Comparison of ENCODE assay signal across 14 cellular contexts in the genomic region with DNA sequence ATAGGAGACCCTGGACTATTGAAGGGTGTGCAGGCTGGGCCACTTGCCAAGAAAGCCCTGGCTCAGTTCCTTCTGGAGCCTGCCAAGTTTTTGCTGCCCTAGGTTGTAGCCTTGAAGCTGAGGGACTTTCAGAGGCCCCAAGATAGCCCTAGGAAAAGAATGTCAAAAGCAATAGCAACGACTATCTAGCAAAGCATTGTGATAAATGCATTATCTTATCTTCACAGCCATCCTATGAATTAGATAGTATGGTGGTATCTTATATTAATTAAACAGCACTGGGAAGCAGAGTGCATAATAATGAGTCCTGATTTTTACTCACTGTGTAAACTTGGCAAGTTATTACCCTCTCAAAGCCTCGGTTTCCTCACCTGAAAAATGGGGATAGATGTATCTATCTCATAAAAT.
A peak's percentile ranks its signal among the peaks of the same experiment; 100 is the strongest.
DNase-seq lines count a peak whose midpoint lies in the region; ATAC-seq, FAIRE-seq and TF ChIP-seq lines count a peak whose summit lies in the region.
"Had no signal": no experiment of that assay in that cellular context is flagged by ENCODE, and none has a peak within 500 bp of the region (broad histone marks: within the 10 kb centered on the region; RNA-seq: fewer than 3 reads in every experiment).

No MANE protein-coding gene starts in this region.

- no peak for FAIRE-seq in endothelial cell of umbilical vein (lab: Jason Lieb, UNC)
- FAIRE-seq: GM18507 had no signal

- H3K9ac ChIP-seq in endothelial cell of umbilical vein (replicated peaks; ENCODE audit: extremely low read depth, insufficient read depth, low read length): no peak overlapping the region

- no peaks in the 10 kb centered on the region for H3K4me1 ChIP-seq in endothelial cell of umbilical vein (ENCODE audit: control insufficient read depth, extremely low read depth, insufficient read depth, low read length)

- H3K9me3 ChIP-seq in endothelial cell of umbilical vein (replicated peaks; ENCODE audit: control insufficient read depth, insufficient read depth, low read length): no peaks in the 10 kb centered on the region

- H3K36me3 ChIP-seq in endothelial cell of umbilical vein (ENCODE audit: control insufficient read depth in 2 of 2, extremely low read depth in 1 of 2, insufficient read depth in 2 of 2, low read length in 2 of 2): no peaks in the 10 kb centered on the region

- H3K4me2 ChIP-seq in endothelial cell of umbilical vein (ENCODE audit: insufficient read depth, low read length): no peak overlapping the region

- peak; percentile 87 for DNase-seq in NCI-H446 treated with DMSO at 0.1 percent for 48 hours (lab: John Stamatoyannopoulos, UW)
- DNase-seq in endothelial cell of umbilical vein (ENCODE audit: low read depth, low spot score): peak; percentile 53
- peak; percentile 63 for DNase-seq in midbrain (lab: John Stamatoyannopoulos, UW)
- no peak for DNase-seq in NCI-H1417 treated with DMSO at 0.1 percent for 48 hours (lab: John Stamatoyannopoulos, UW)
- DNase-seq in SW480 (ENCODE audit: low spot score): no peak
- DNase-seq in stimulated activated CD4-positive, alpha-beta T cell treated with anti-CD3 and anti-CD28 coated beads, Interleukin-2, amount 100 ng/mL, for 48 hours: no peak
- DNase-seq: activated CD8-positive, alpha-beta T cell treated with anti-CD3 and anti-CD28 coated beads, Interleukin-2, amount 10 ng/mL, durations not matched to agents 7 days and 5 days; activated naive CD4-positive, alpha-beta T cell treated with anti-CD3 and anti-CD28 coated beads for 36 hours; cortex of kidney; foreskin melanocyte; T1000 had no signal

- no peaks in the 10 kb centered on the region for H3K9me1 ChIP-seq in endothelial cell of umbilical vein (replicated peaks; ENCODE audit: control insufficient read depth, extremely low read depth, insufficient read depth, low read length)

- dilution Hi-C loops in endothelial cell of umbilical vein (cut with MboI; ENCODE audit: extremely low pct_ligation_motif_present, low sequenced_read_pairs): no loop called here

- no peaks in the 10 kb centered on the region for H4K20me1 ChIP-seq in endothelial cell of umbilical vein (replicated peaks; ENCODE audit: control insufficient read depth, extremely low read depth, insufficient read depth, low read length)

- POLR2A ChIA-PET in endothelial cell of umbilical vein (lab: Charles Lee): no interaction called here

- TF ChIP-seq CTCF in C4-2B (conservative IDR thresholded peaks at IDR 0.05): no peak
- TF ChIP-seq CTCF in endothelial cell of umbilical vein (IDR thresholded peaks at IDR 0.05; ENCODE audit: extremely low read depth in 1 of 2, insufficient read depth in 1 of 2, low read depth in 1 of 2, low read length in 2 of 2): no peak

- TF ChIP-seq POLR2A in endothelial cell of umbilical vein (IDR thresholded peaks at IDR 0.05; ENCODE audit: low read depth, low read length): no peak

- peaks cover 0 to 4% of the 10 kb centered on the region in 2 experiments for H3K27me3 ChIP-seq in endothelial cell of umbilical vein (ENCODE audit: control insufficient read depth in 2 of 2, insufficient read depth in 2 of 2, low read length in 2 of 2)

- H2AFZ ChIP-seq in endothelial cell of umbilical vein (ENCODE audit: low read depth, low read length): no peak overlapping the region

- BruUV-seq in endothelial cell of umbilical vein (replicated peaks; lab: Mats Ljungman, UMichigan): no TSS peak

- CTCF ChIA-PET in endothelial cell of umbilical vein (lab: Charles Lee): interaction anchor here (1.3 kb wide), 1 partner anchor 85 kb away, joined by 4 read pairs; no protein-coding TSS in a partner anchor

- H3K4me3 ChIP-seq in endothelial cell of umbilical vein (replicated peaks in 1 of 3; ENCODE audit: insufficient read depth in 1 of 3, low read depth in 1 of 3, low read length in 3 of 3): no peak overlapping the region

- H3K27ac ChIP-seq in C4-2B (peak overlapping the region; percentile 6; the same call in 1 of the 2 replicates), endothelial cell of umbilical vein (ENCODE audit: insufficient read depth, low read depth, low read length) (no peak overlapping the region)

- no peak for ATAC-seq in HG03025 (IDR thresholded peaks at IDR 0.05; ENCODE audit: low FRiP score, unreplicated experiment)
- ATAC-seq: activated CD8-positive, alpha-beta T cell treated with anti-CD3 and anti-CD28 coated beads, Interleukin-2, amount 10 ng/mL, durations not matched to agents 7 days and 5 days had no signal

- H3K79me2 ChIP-seq in endothelial cell of umbilical vein (ENCODE audit: control insufficient read depth, insufficient read depth, low read length): no peaks in the 10 kb centered on the region

- intact Hi-C loops in endothelial cell of umbilical vein (cut with micrococcal nuclease): no loop called here

TF ChIP-seq in endothelial cell of umbilical vein, 7 proteins besides CTCF, POLR2A, EP300 and RAD21:
- no peak for TF ChIP-seq POLR2AphosphoS5 (IDR thresholded peaks at IDR 0.05; ENCODE audit: insufficient read depth, low read depth, low read length)
- TF ChIP-seq JUN (IDR thresholded peaks at IDR 0.05; ENCODE audit: borderline replicate concordance, insufficient read depth, insufficient read length, low read depth): no peak
- no peak for TF ChIP-seq MYC (IDR thresholded peaks at IDR 0.05; ENCODE audit: low read depth, low read length)
- TF ChIP-seq FOS (IDR thresholded peaks at IDR 0.05; ENCODE audit: borderline replicate concordance, insufficient read depth, low read length): no peak
- TF ChIP-seq EZH2 (IDR thresholded peaks at IDR 0.05; ENCODE audit: borderline replicate concordance, low read depth, low read length, severe bottlenecking): no peak
- TF ChIP-seq GATA2 (IDR thresholded peaks at IDR 0.05; ENCODE audit: insufficient read depth, insufficient read length, low read depth, low read length): no peak
- TF ChIP-seq MAX (IDR thresholded peaks at IDR 0.05; ENCODE audit: insufficient read depth, insufficient read length): no peak

Comparison
In these comparisons a context has a peak if more than half of its experiments do, and no peak if none do; other contexts are left out.
1. DNase-seq: peak in NCI-H446 treated with DMSO at 0.1 percent for 48 hours (single experiment), endothelial cell of umbilical vein (single experiment) and midbrain (single experiment); none in NCI-H1417 treated with DMSO at 0.1 percent for 48 hours (single experiment), SW480 (single experiment) and stimulated activated CD4-positive, alpha-beta T cell treated with anti-CD3 and anti-CD28 coated beads, Interleukin-2, amount 100 ng/mL, for 48 hours (0 of 2).